In genomic region chr2:1849450-1849849, GRCh38 we compare ENCODE assay signal across 15 cellular contexts.
DNase-seq lines count a peak whose midpoint lies in the region; ATAC-seq, FAIRE-seq and TF ChIP-seq lines count a peak whose summit lies in the region.
"Had no signal": no experiment of that assay in that cellular context is flagged by ENCODE, and none has a peak within 500 bp of the region (broad histone marks: within the 10 kb centered on the region; RNA-seq: fewer than 3 reads in every experiment).

No MANE protein-coding gene starts in this region.

- in situ Hi-C loops in HepG2 (cut with HindIII; ENCODE audit: extremely low pct_ligation_motif_present, low pct_unique_long_range_greater_than_20kb): no loop called here

- no peak overlapping the region for H3K4me3 ChIP-seq in HepG2 (replicated peaks in 1 of 3; ENCODE audit: insufficient read depth in 1 of 3, low read depth in 2 of 3, low read length in 3 of 3)
- H3K4me3 ChIP-seq: GM23338 had no signal

- H3K79me2 ChIP-seq in HepG2 (ENCODE audit: insufficient read depth, low read length): no peaks in the 10 kb centered on the region

- TF ChIP-seq RAD21 in HepG2 (CRISPR knock-in tag; IDR thresholded peaks at IDR 0.05): no peak

- ATAC-seq in HepG2: no peak
- no peak for ATAC-seq in GM21737 (IDR thresholded peaks at IDR 0.05; ENCODE audit: unreplicated experiment)
- ATAC-seq in GM18502 (IDR thresholded peaks at IDR 0.05; ENCODE audit: poor library complexity, unreplicated experiment): no peak
- ATAC-seq: GM23338 had no signal

- intact Hi-C loops in head of caudate nucleus (cut with DNase I): no loop called here
- intact Hi-C loops in HepG2 (cut with micrococcal nuclease; ENCODE audit: unreplicated experiment): no loop called here

- TF ChIP-seq POLR2A in HepG2 (IDR thresholded peaks at IDR 0.05; ENCODE audit: insufficient read depth in 1 of 2, low read depth in 2 of 2, low read length in 2 of 2): no peak

- no peak overlapping the region for H3K4me2 ChIP-seq in HepG2 (ENCODE audit: low read depth, low read length)

- H3K27me3 ChIP-seq in HepG2 (ENCODE audit: control insufficient read depth in 1 of 2, insufficient read depth in 2 of 2, low read length in 2 of 2): peaks cover 7 to 87% of the 10 kb centered on the region in 2 experiments; a peak in 4 of 5 replicates
- H3K27me3 ChIP-seq: BE2C had no signal

- H3K9ac ChIP-seq in HepG2 (ENCODE audit: insufficient read depth, low read depth, low read length): no peak overlapping the region

- no peaks in the 10 kb centered on the region for H3K36me3 ChIP-seq in HepG2 (replicated peaks in 1 of 2; ENCODE audit: control insufficient read depth in 1 of 2, insufficient read depth in 2 of 2, low read length in 2 of 2)
- H3K36me3 ChIP-seq: BE2C had no signal

- peak overlapping the region; percentile 42 for H3K27ac ChIP-seq in angular gyrus (ENCODE audit: low read depth, low read length)
- no peak overlapping the region for H3K27ac ChIP-seq in HepG2 (ENCODE audit: extremely low read length, insufficient read depth, low read length)

- FAIRE-seq in HepG2 (lab: Jason Lieb, UNC): no peak
- FAIRE-seq: GM12892 had no signal

- H4K20me1 ChIP-seq in HepG2 (ENCODE audit: insufficient read depth, low read length): no peaks in the 10 kb centered on the region

- no peaks in the 10 kb centered on the region for H3K9me3 ChIP-seq in HepG2 (ENCODE audit: low read length)
- H3K9me3 ChIP-seq: BE2C, Caco-2 had no signal

- TF ChIP-seq CTCF in HepG2 (CRISPR knock-in tag; IDR thresholded peaks at IDR 0.05): no peak

- H2AFZ ChIP-seq in HepG2 (ENCODE audit: low read length): no peak overlapping the region

- H3K4me1 ChIP-seq in HepG2 (ENCODE audit: insufficient read depth, low read length): no peaks in the 10 kb centered on the region
- H3K4me1 ChIP-seq: BE2C, Caco-2 had no signal

- DNase-seq in Ammon's horn (ENCODE audit: low spot score) (peak; percentile 59), head of caudate nucleus (peak in 35 of 42 donors; percentile 32 to 86 (median 55)), putamen (ENCODE audit: low spot score) (peak; percentile 78), NCI-H526 treated with DMSO at 0.1 percent for 48 hours (lab: John Stamatoyannopoulos, UW) (no peak), HepG2 (ENCODE audit: low spot score) (no peak)
- DNase-seq: BE2C, Caco-2, DND-41, GDM1, H9 had no signal

- WGBS in HepG2 (ENCODE audit: low lambda C conversion rate): 24% methylated on average over 8 of the region's 10 CpGs

- TF ChIP-seq EP300 in HepG2 (IDR thresholded peaks at IDR 0.05; ENCODE audit: low read depth in 2 of 2, low read length in 2 of 2) (no peak), HepG2 (CRISPR knock-in tag; IDR thresholded peaks at IDR 0.05; ENCODE audit: borderline replicate concordance) (no peak)

- CTCF ChIA-PET in HepG2 (lab: Yijun Ruan, JAX; ENCODE audit: low intra/inter-chr PET ratio, low total read pairs): no interaction called here

- no TSS peak for BruUV-seq in HepG2 (replicated peaks; lab: Mats Ljungman, UMichigan)

- POLR2A ChIA-PET in HepG2 (lab: Yijun Ruan, JAX): no interaction called here

TF ChIP-seq in HepG2, 621 proteins besides CTCF, POLR2A, EP300 and RAD21:
- no peak for TF ChIP-seq FLYWCH1 (CRISPR knock-in tag; IDR thresholded peaks at IDR 0.05)
- TF ChIP-seq CBX1 (IDR thresholded peaks at IDR 0.05; ENCODE audit: low read depth): no peak
- TF ChIP-seq ZNF75D (CRISPR knock-in tag; IDR thresholded peaks at IDR 0.05; ENCODE audit: borderline replicate concordance): no peak
- TF ChIP-seq NFYC (CRISPR knock-in tag; IDR thresholded peaks at IDR 0.05): no peak
- no peak for TF ChIP-seq SMAD1 (CRISPR knock-in tag; IDR thresholded peaks at IDR 0.05; ENCODE audit: borderline replicate concordance, low read depth)
- no peak for TF ChIP-seq ZNF564 (CRISPR knock-in tag; IDR thresholded peaks at IDR 0.05)
- TF ChIP-seq NR2F1 (CRISPR knock-in tag; IDR thresholded peaks at IDR 0.05): no peak

Comparison
In these comparisons a context has a peak if more than half of its experiments do, and no peak if none do; other contexts are left out.
1. DNase-seq: peak in Ammon's horn (single experiment), head of caudate nucleus (35 of 42) and putamen (single experiment); none in NCI-H526 treated with DMSO at 0.1 percent for 48 hours (single experiment) and HepG2 (single experiment).